ENCODE assay signal across 7 cellular contexts in the genomic region with DNA sequence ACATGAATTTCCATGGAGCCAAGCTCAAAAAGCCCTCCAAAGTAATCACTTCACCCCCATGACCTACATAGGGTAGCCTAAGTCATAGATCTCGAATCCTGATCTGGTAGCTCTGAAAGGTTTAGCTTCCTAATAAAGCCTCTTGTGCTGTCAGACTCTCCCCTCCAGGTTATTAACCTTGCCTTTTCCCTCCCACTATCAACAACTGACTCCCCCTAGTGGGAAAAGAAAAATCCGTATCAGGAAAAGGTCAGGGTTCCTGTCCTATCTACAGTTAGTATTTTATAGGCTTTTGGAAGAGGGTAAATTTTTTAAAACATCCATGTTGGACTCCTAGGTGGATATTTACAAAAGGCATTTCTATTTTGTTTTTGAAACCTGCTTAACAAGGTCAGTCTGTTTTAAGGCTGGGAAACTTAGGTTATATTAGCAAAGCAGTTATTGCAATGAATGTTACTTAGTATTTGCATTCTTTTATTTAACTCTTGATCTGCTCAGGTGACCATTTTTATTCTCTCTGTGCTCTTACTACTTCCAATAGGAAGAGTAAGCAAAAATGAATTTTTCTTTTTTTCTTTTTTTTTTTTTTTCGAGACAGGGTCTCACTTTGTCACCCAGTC. TPM values are rescaled to one million over a fixed set of nuclear protein-coding genes. Genes with fewer than 3 reads are reported as not detected.
DNase-seq lines count a peak whose midpoint lies in the region; ATAC-seq and TF ChIP-seq lines count a peak whose summit lies in the region.

No MANE protein-coding gene starts in this region.

- H3K27me3 ChIP-seq in RWPE2 (ENCODE audit: insufficient read depth, poor library complexity, severe bottlenecking) = no peaks in the 10 kb centered on the region

- H3K27me3 Mint-ChIP-seq in endothelial cell (ENCODE audit: unreplicated experiment) (peaks cover 3% of the 10 kb centered on the region), naive B cell (no peaks in the 10 kb centered on the region)

- DNase-seq in EH (ENCODE audit: low read depth) (peak; percentile 60), M059J (ENCODE audit: low read depth) (peak; percentile 58), RWPE2 (ENCODE audit: low spot score) (no peak), endothelial cell (ENCODE audit: low spot score) (peak; percentile 52), naive B cell (no peak), posterior cingulate gyrus (no peak)

- peak; percentile 89 for ATAC-seq in RWPE2 (ENCODE audit: low read depth)
- peak; percentile 50 to 52 for ATAC-seq in naive B cell (ENCODE audit: low read depth in 2 of 2)
- no peak for ATAC-seq in GM18519 (IDR thresholded peaks at IDR 0.05; ENCODE audit: low FRiP score, unreplicated experiment)

- H3K36me3 Mint-ChIP-seq in endothelial cell (ENCODE audit: low read depth, unreplicated experiment) (no peaks in the 10 kb centered on the region), naive B cell (no peaks in the 10 kb centered on the region)

- H3K4me1 ChIP-seq in RWPE2 (ENCODE audit: insufficient read depth, poor library complexity, severe bottlenecking) = peaks cover 26% of the 10 kb centered on the region

- peak overlapping the region; percentile 51 for H3K4me3 Mint-ChIP-seq in endothelial cell (ENCODE audit: unreplicated experiment)
- H3K4me3 Mint-ChIP-seq in naive B cell = peak overlapping the region in 5 of 8 donors; percentile 21 to 63 (median 35)

- H3K36me3 ChIP-seq in RWPE2 (ENCODE audit: low read depth) = peaks cover 39% of the 10 kb centered on the region

- H3K27ac Mint-ChIP-seq in endothelial cell (ENCODE audit: unreplicated experiment) (peak overlapping the region; percentile 72), naive B cell (peak overlapping the region; percentile 39 to 84 (median 73))

- peaks cover 35% of the 10 kb centered on the region for H3K4me1 Mint-ChIP-seq in endothelial cell (ENCODE audit: unreplicated experiment)
- H3K4me1 Mint-ChIP-seq in naive B cell = peaks cover 53 to 91% (median 74%) of the 10 kb centered on the region in 3 donors

- no peaks in the 10 kb centered on the region for H3K9me3 ChIP-seq in RWPE2 (ENCODE audit: severe bottlenecking)

- no peaks in the 10 kb centered on the region for H3K9me3 Mint-ChIP-seq in endothelial cell (ENCODE audit: unreplicated experiment)
- H3K9me3 Mint-ChIP-seq in naive B cell = no peaks in the 10 kb centered on the region

- H3K4me3 ChIP-seq in RWPE2 (ENCODE audit: severe bottlenecking) = no peak overlapping the region

- no peak overlapping the region for H3K27ac ChIP-seq in RWPE2 (ENCODE audit: poor library complexity, severe bottlenecking)

- intact Hi-C loops in posterior cingulate gyrus (cut with DNase I) = no loop called here

- peak; percentile 95 for TF ChIP-seq CTCF in RWPE2 (IDR thresholded peaks at IDR 0.05; ENCODE audit: poor library complexity, severe bottlenecking)
- TF ChIP-seq CTCF in endothelial cell (IDR thresholded peaks at IDR 0.05; ENCODE audit: unreplicated experiment) = peak; percentile 52

RNA-seq across cellular contexts. Expression of a gene that starts 8.0 kb away (rescaled TPM):
- 25.9 and 39.5 TPM in 2 replicates for total RNA-seq in M059J (2014; rRNA removed; shearing (Covaris generic))
- 81.7 TPM for total RNA-seq in endothelial cell (ENCODE audit: unreplicated experiment)
- 10 to 100 TPM; 12.7 to 25.0 (median 18.7) TPM for polyA plus RNA-seq in naive B cell (ENCODE audit: low read depth in 6 of 6)

RNA-seq across cellular contexts. Expression of a gene that starts 59.3 kb away (rescaled TPM):
- 5.0 and 18.8 TPM in 2 replicates for total RNA-seq in M059J (2014; rRNA removed; shearing (Covaris generic))
- total RNA-seq in endothelial cell (ENCODE audit: unreplicated experiment) = 165 TPM
- polyA plus RNA-seq in naive B cell (ENCODE audit: low read depth in 6 of 6) = 10 to 100 TPM in 1 of 6 donors, 1 to 10 TPM in 5; 1.8 to 13.3 (median 3.3) TPM

Comparison
In these comparisons a context has a peak if more than half of its experiments do, and no peak if none do; other contexts are left out.
1. DNase-seq: peak in EH (single experiment), M059J (single experiment) and endothelial cell (single experiment); none in RWPE2 (single experiment), naive B cell (single experiment) and posterior cingulate gyrus (0 of 10).